ENCODE assay signal across 26 cellular contexts in genomic region chr22:41974691-41975290, GRCh38. TPM values are rescaled to one million over a fixed set of nuclear protein-coding genes. Genes with fewer than 3 reads are reported as not detected.
DNase-seq lines count a peak whose midpoint lies in the region; ATAC-seq and TF ChIP-seq lines count a peak whose summit lies in the region.
"Had no signal": no experiment of that assay in that cellular context is flagged by ENCODE, and none has a peak within 500 bp of the region (broad histone marks: within the 10 kb centered on the region; RNA-seq: fewer than 3 reads in every experiment).

No MANE protein-coding gene starts in this region.

- H3K4me3 Mint-ChIP-seq in CD8-positive, alpha-beta T cell = peak overlapping the region; percentile 44
- H3K4me3 Mint-ChIP-seq in activated B cell treated with CpG ODN at 0.5 μM for 24 hours = no peak overlapping the region
- H3K4me3 Mint-ChIP-seq in neural crest cell = peak overlapping the region; percentile 84

- H3K4me2 ChIP-seq in BLaER1 treated with 17β-estradiol and CSF1 and Interleukin-3, amounts not matched to agents 10 nM and 100 nM = peak overlapping the region in 9 of 11 experiments; percentile 5 to 99 (median 35); a peak in 10 of 22 replicates
- H3K4me2 ChIP-seq: KMS-11 had no signal

- intact Hi-C loops in CD8-positive, alpha-beta T cell (cut with DNase I, micrococcal nuclease) = loop anchor here in 1 of 2 experiments (5.0 kb wide), 1 partner anchor 98 kb away; the partner anchor contains the start of genes NAGA and PHETA2
- intact Hi-C loops in activated B cell treated with CpG ODN at 0.5 μM for 24 hours (cut with micrococcal nuclease) = no loop called here
- intact Hi-C loops in posterior vena cava (cut with DNase I) = no loop called here

- H3K27ac Mint-ChIP-seq in CD8-positive, alpha-beta T cell = no peak overlapping the region
- H3K27ac Mint-ChIP-seq in activated B cell treated with CpG ODN at 0.5 μM for 24 hours (no peak overlapping the region), neural crest cell (ENCODE audit: unreplicated experiment) (no peak overlapping the region)

- peaks cover 9% of the 10 kb centered on the region for H3K4me1 Mint-ChIP-seq in CD8-positive, alpha-beta T cell (ENCODE audit: low read depth)
- H3K4me1 Mint-ChIP-seq in activated B cell treated with CpG ODN at 0.5 μM for 24 hours (peaks cover 12% of the 10 kb centered on the region), neural crest cell (peaks cover 28% of the 10 kb centered on the region)

- no peak for TF ChIP-seq CTCF in CD8-positive, alpha-beta T cell (IDR thresholded peaks at IDR 0.05)
- TF ChIP-seq CTCF in activated B cell treated with CpG ODN at 0.5 μM for 24 hours (IDR thresholded peaks at IDR 0.05) (no peak), neural crest cell (conservative IDR thresholded peaks at IDR 0.05) (no peak)

- H3K4me1 ChIP-seq in BLaER1 treated with 17β-estradiol and CSF1 and Interleukin-3, amounts not matched to agents 10 nM and 100 nM = peaks cover 0 to 49% (median 37%) of the 10 kb centered on the region in 10 experiments; a peak in 18 of 20 replicates
- H3K4me1 ChIP-seq in CD8-positive, alpha-beta T cell (ENCODE audit: insufficient read depth, low read length) = peaks cover 5% of the 10 kb centered on the region
- H3K4me1 ChIP-seq: adrenal gland, pancreas had no signal

- no peak overlapping the region for H3K27ac ChIP-seq in BLaER1 treated with 17β-estradiol and CSF1 and Interleukin-3, amounts not matched to agents 10 nM and 100 nM
- H3K27ac ChIP-seq in CD8-positive, alpha-beta T cell (ENCODE audit: low read depth, low read length) = no peak overlapping the region
- H3K27ac ChIP-seq: adrenal gland, esophagus squamous epithelium, KMS-11, pancreas, RWPE1, thoracic aorta had no signal

- H4K20me1 ChIP-seq in BLaER1 treated with 17β-estradiol and CSF1 and Interleukin-3, amounts not matched to agents 10 nM and 100 nM = peaks cover 0 to 4% (median 0%) of the 10 kb centered on the region in 11 experiments; a peak in 1 of 22 replicates

- POLR2A ChIA-PET in CD8-positive, alpha-beta T cell (lab: Charles Lee) = interaction anchor here (0.7 kb wide), 1 partner anchor 58 kb away, joined by 3 read pairs; no protein-coding TSS in a partner anchor
- POLR2A ChIA-PET in activated B cell treated with CpG ODN at 0.5 μM for 24 hours (lab: Charles Lee) = interaction anchor here (0.5 to 1.6 kb wide), 4 partner anchors 24 to 96 kb away, joined by 3 to 6 read pairs (median 4); partner anchors contain the start of genes NAGA and WBP2NL

- H3K9me3 Mint-ChIP-seq in CD8-positive, alpha-beta T cell = no peaks in the 10 kb centered on the region
- H3K9me3 Mint-ChIP-seq in activated B cell treated with CpG ODN at 0.5 μM for 24 hours = no peaks in the 10 kb centered on the region
- H3K9me3 Mint-ChIP-seq in neural crest cell = no peaks in the 10 kb centered on the region
- H3K9me3 Mint-ChIP-seq: CD4-positive, CD25-positive, alpha-beta regulatory T cell had no signal

- no peaks in the 10 kb centered on the region for H3K36me3 Mint-ChIP-seq in CD8-positive, alpha-beta T cell
- H3K36me3 Mint-ChIP-seq in activated B cell treated with CpG ODN at 0.5 μM for 24 hours (ENCODE audit: low read depth) = no peaks in the 10 kb centered on the region
- H3K36me3 Mint-ChIP-seq in neural crest cell (ENCODE audit: low read depth) = no peaks in the 10 kb centered on the region
- H3K36me3 Mint-ChIP-seq: CD4-positive, CD25-positive, alpha-beta regulatory T cell had no signal

- H3K9me3 ChIP-seq in BLaER1 treated with 17β-estradiol and CSF1 and Interleukin-3, amounts not matched to agents 10 nM and 100 nM (replicated peaks in 1 of 11) = no peaks in the 10 kb centered on the region
- no peaks in the 10 kb centered on the region for H3K9me3 ChIP-seq in CD8-positive, alpha-beta T cell (ENCODE audit: low read length)
- H3K9me3 ChIP-seq: adrenal gland, esophagus squamous epithelium, pancreas, thoracic aorta had no signal

- CTCF ChIA-PET in CD8-positive, alpha-beta T cell (lab: Charles Lee) = no interaction called here
- CTCF ChIA-PET in activated B cell treated with CpG ODN at 0.5 μM for 24 hours (lab: Charles Lee) = no interaction called here

- peaks cover 48% of the 10 kb centered on the region for H3K27me3 Mint-ChIP-seq in CD8-positive, alpha-beta T cell (ENCODE audit: low read depth)
- H3K27me3 Mint-ChIP-seq in activated B cell treated with CpG ODN at 0.5 μM for 24 hours (peaks cover 49% of the 10 kb centered on the region), neural crest cell (ENCODE audit: low read depth) (peaks cover 44% of the 10 kb centered on the region)

- no peak overlapping the region for H3K9ac ChIP-seq in BLaER1 treated with 17β-estradiol and CSF1 and Interleukin-3, amounts not matched to agents 10 nM and 100 nM
- H3K9ac ChIP-seq: KMS-11 had no signal

- no peaks in the 10 kb centered on the region for H3K36me3 ChIP-seq in BLaER1 treated with 17β-estradiol and CSF1 and Interleukin-3, amounts not matched to agents 10 nM and 100 nM
- H3K36me3 ChIP-seq in CD8-positive, alpha-beta T cell (ENCODE audit: insufficient read depth, low read length) = no peaks in the 10 kb centered on the region
- H3K36me3 ChIP-seq: adrenal gland, esophagus squamous epithelium, pancreas, thoracic aorta had no signal

- no peak overlapping the region for H3K4me3 ChIP-seq in BLaER1 treated with 17β-estradiol and CSF1 and Interleukin-3, amounts not matched to agents 10 nM and 100 nM
- H3K4me3 ChIP-seq in CD8-positive, alpha-beta T cell (ENCODE audit: low read depth, low read length) = no peak overlapping the region
- H3K4me3 ChIP-seq: adrenal gland, esophagus squamous epithelium, pancreas, thoracic aorta had no signal

- DNase-seq in CD8-positive, alpha-beta T cell = no peak
- DNase-seq in activated B cell treated with CpG ODN at 0.5 μM for 24 hours = no peak
- DNase-seq in neural crest cell (ENCODE audit: low read depth, low spot score) = no peak
- DNase-seq in HUDEP-2 (lab: John Stamatoyannopoulos, UW; ENCODE audit: unreplicated experiment in 76 of 76) = no peak
- DNase-seq in posterior vena cava (ENCODE audit: low spot score) = no peak
- DNase-seq in NCI-H2081 (lab: John Stamatoyannopoulos, UW) = no peak
- DNase-seq: activated CD8-positive, alpha-beta memory T cell treated with anti-CD3 and anti-CD28 coated beads, Interleukin-2, amount 50 U/mL, for 4 hours; adrenal gland; CD4-positive, CD25-positive, alpha-beta regulatory T cell; DMS 273 treated with DMSO at 0.1 percent for 48 hours; effector CD8-positive, alpha-beta T cell; esophagus squamous epithelium; GOT3; mesendoderm; NCI-H2227 treated with DMSO at 0.1 percent for 48 hours; NCI-H748 treated with DMSO at 0.1 percent for 48 hours; pancreas; right cardiac atrium; stimulated activated CD4-positive, alpha-beta T cell treated with anti-CD3 and anti-CD28 coated beads, Interleukin-12 subunit alpha, Interleukin-12 subunit beta, amount 100 ng/mL, for 4 hours; stimulated activated CD4-positive, alpha-beta T cell treated with anti-CD3 and anti-CD28 coated beads, Interleukin-4, amount 100 ng/mL, for 24 hours; stimulated activated naive CD8-positive, alpha-beta T cell treated with anti-CD3 and anti-CD28 coated beads, Interleukin-15, Interleukin-2, amounts not matched to agents 100 U/mL and 50 U/mL, for 24 hours had no signal

- H3K27me3 ChIP-seq in BLaER1 treated with 17β-estradiol and CSF1 and Interleukin-3, amounts not matched to agents 10 nM and 100 nM = peaks cover 23 to 36% (median 30%) of the 10 kb centered on the region in 11 experiments
- peaks cover 7% of the 10 kb centered on the region for H3K27me3 ChIP-seq in CD8-positive, alpha-beta T cell (ENCODE audit: insufficient read depth, low read length)

- ATAC-seq in CD8-positive, alpha-beta T cell = no peak
- peak; percentile 16 for ATAC-seq in activated B cell treated with CpG ODN at 0.5 μM for 24 hours (ENCODE audit: low read depth)
- ATAC-seq: pancreas; right cardiac atrium; stimulated activated naive CD8-positive, alpha-beta T cell treated with anti-CD3 and anti-CD28 coated beads, Interleukin-15, Interleukin-2, amounts not matched to agents 100 U/mL and 50 U/mL, for 24 hours had no signal

RNA-seq across cellular contexts. Expression of gene SEPTIN3, which starts 5.5 kb away (rescaled TPM):
- under 1 TPM in 1 of 2 experiments, not detected in 1; 0.11 TPM for total RNA-seq in CD8-positive, alpha-beta T cell
- total RNA-seq in activated B cell treated with CpG ODN at 0.5 μM for 24 hours (0.49 and 0.54 TPM in 2 replicates), neural crest cell (71.5 and 75.0 TPM in 2 replicates), posterior vena cava (under 1 TPM; 0.14 to 0.23 TPM)
- total RNA-seq: HT-29, thoracic aorta had no signal

RNA-seq across cellular contexts. Expression of gene WBP2NL, which starts 23.8 kb away (rescaled TPM):
- total RNA-seq in CD8-positive, alpha-beta T cell = under 1 TPM; 0.28 to 0.60 TPM
- total RNA-seq in activated B cell treated with CpG ODN at 0.5 μM for 24 hours (6.8 and 7.8 TPM in 2 replicates), neural crest cell (not detected in 2 replicates), posterior vena cava (1 to 10 TPM; 1.1 to 1.2 TPM)
- total RNA-seq: HT-29 had no signal

RNA-seq across cellular contexts. Expression of gene CENPM, which starts 27.8 kb away (rescaled TPM):
- total RNA-seq in CD8-positive, alpha-beta T cell = 10 to 100 TPM in 1 of 2 experiments, 1 to 10 TPM in 1; 9.4 to 10.9 TPM
- total RNA-seq in activated B cell treated with CpG ODN at 0.5 μM for 24 hours (9.6 and 13.3 TPM in 2 replicates), neural crest cell (47.3 and 48.9 TPM in 2 replicates), posterior vena cava (not detected)
- total RNA-seq: thoracic aorta had no signal

RNA-seq across cellular contexts. Expression of gene TNFRSF13C, which starts 48.2 kb away (rescaled TPM):
- 10 to 100 TPM; 36.3 to 39.8 TPM for total RNA-seq in CD8-positive, alpha-beta T cell
- total RNA-seq in activated B cell treated with CpG ODN at 0.5 μM for 24 hours (266 and 295 TPM in 2 replicates), neural crest cell (4.0 and 4.4 TPM in 2 replicates), posterior vena cava (under 1 TPM; 0.28 to 0.33 TPM)
- total RNA-seq: thoracic aorta had no signal

Comparison
In these comparisons a context has a peak if more than half of its experiments do, and no peak if none do; other contexts are left out.
1. RNA of gene SEPTIN3, which starts 5.5 kb away (total RNA-seq): 71.5 to 75.0 TPM in neural crest cell; 0.49 to 0.54 TPM in activated B cell treated with CpG ODN at 0.5 μM for 24 hours, 0.14 to 0.23 TPM in posterior vena cava and 0.11 TPM in CD8-positive, alpha-beta T cell; every median in the first group is over 10 times any median in the second.